1 cellular context compared by ENCODE assay signal in the genomic region with DNA sequence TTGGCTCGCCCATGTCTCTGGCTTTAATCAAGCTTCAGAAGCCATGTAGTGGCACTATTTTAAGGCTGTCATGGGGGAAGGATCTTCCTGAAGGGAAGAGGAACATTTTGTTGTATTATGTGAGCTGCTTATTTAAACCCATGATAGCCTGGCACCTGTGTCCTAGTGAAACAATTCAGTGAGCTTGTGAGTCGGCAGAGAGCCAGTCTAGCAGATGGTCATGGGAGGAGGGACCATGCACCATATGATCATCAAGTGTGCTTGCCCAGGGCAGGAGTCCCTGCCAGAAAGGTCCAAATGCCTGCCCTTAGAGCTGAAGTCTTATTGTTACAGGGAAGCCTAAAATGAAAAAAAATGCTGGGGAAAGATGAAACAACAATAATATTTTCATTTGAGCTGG.
TF ChIP-seq lines count a peak whose summit lies in the region.

No MANE protein-coding gene starts in this region.

TF ChIP-seq in SK-N-SH treated with all-trans-retinoic acid at 6 μM for 48 hours, 23 proteins besides CTCF, POLR2A, EP300 and RAD21 (continued from another document):
- TF ChIP-seq ZNF70 (CRISPR knock-in tag; IDR thresholded peaks at IDR 0.05) = no peak
- TF ChIP-seq CREB5 (CRISPR knock-in tag; IDR thresholded peaks at IDR 0.05; ENCODE audit: low read depth) = no peak
- no peak for TF ChIP-seq TOX (CRISPR knock-in tag; IDR thresholded peaks at IDR 0.05; ENCODE audit: borderline replicate concordance)
- TF ChIP-seq BACH2 (CRISPR knock-in tag; IDR thresholded peaks at IDR 0.05; ENCODE audit: borderline replicate concordance) = no peak
- TF ChIP-seq GLIS3 (CRISPR knock-in tag; IDR thresholded peaks at IDR 0.05) = no peak
